Comparison of ENCODE assay signal across 12 cellular contexts in the genomic region with DNA sequence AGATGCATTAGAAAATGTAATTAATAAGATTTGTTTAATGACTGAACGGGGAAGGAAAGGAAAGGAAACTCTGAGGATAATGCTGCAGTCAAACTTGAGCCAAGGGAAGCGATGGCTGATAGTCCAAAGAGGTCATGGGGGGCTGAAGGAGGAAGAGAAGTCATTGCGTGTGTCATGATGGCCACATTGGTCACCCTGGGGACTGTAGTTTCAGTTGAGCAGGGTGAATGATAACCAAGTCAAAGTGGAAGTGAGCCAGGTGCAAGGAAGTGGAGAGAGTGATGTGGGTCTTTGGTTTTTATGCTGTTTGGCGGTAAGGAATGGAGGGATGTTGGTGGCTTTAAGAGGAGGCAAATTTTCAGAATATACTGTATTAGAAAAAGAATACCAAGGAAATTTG. TPM values are rescaled to one million over a fixed set of nuclear protein-coding genes. Genes with fewer than 3 reads are reported as not detected.
A peak's percentile ranks its signal among the peaks of the same experiment; 100 is the strongest.
DNase-seq lines count a peak whose midpoint lies in the region; ATAC-seq, FAIRE-seq and TF ChIP-seq lines count a peak whose summit lies in the region.
"Had no signal": no experiment of that assay in that cellular context is flagged by ENCODE, and none has a peak within 500 bp of the region (broad histone marks: within the 10 kb centered on the region; RNA-seq: fewer than 3 reads in every experiment).

No MANE protein-coding gene starts in this region.

- no peak for TF ChIP-seq CTCF in activated CD8-positive, alpha-beta T cell treated with anti-CD3 and anti-CD28 coated beads for 36 hours (IDR thresholded peaks at IDR 0.05)
- TF ChIP-seq CTCF in gastroesophageal sphincter (IDR thresholded peaks at IDR 0.05), result no peak
- TF ChIP-seq CTCF in CD4-positive, alpha-beta T cell (IDR thresholded peaks at IDR 0.05), result no peak

- H3K4me3 Mint-ChIP-seq in activated CD8-positive, alpha-beta T cell treated with anti-CD3 and anti-CD28 coated beads for 36 hours, result no peak overlapping the region
- H3K4me3 Mint-ChIP-seq in CD4-positive, alpha-beta T cell, result no peak overlapping the region

- H3K27me3 Mint-ChIP-seq in activated CD8-positive, alpha-beta T cell treated with anti-CD3 and anti-CD28 coated beads for 36 hours, result no peaks in the 10 kb centered on the region
- no peaks in the 10 kb centered on the region for H3K27me3 Mint-ChIP-seq in CD4-positive, alpha-beta T cell

- H3K4me3 ChIP-seq in gastroesophageal sphincter, result no peak overlapping the region

- 68 to 94% methylated on average over 4 of the region's 4 CpGs for WGBS in gastroesophageal sphincter (ENCODE audit: low coverage in 1 of 2), 2 donors

- peak; percentile 88 for FAIRE-seq in GM12892 (lab: Jason Lieb, UNC)
- FAIRE-seq: islet of Langerhans had no signal

- peaks cover 6% of the 10 kb centered on the region for H3K36me3 Mint-ChIP-seq in activated CD8-positive, alpha-beta T cell treated with anti-CD3 and anti-CD28 coated beads for 36 hours (ENCODE audit: low read depth)
- no peaks in the 10 kb centered on the region for H3K36me3 Mint-ChIP-seq in CD4-positive, alpha-beta T cell (ENCODE audit: low read depth)

- POLR2A ChIA-PET in activated CD8-positive, alpha-beta T cell treated with anti-CD3 and anti-CD28 coated beads for 36 hours (lab: Charles Lee), result no interaction called here
- POLR2A ChIA-PET in CD4-positive, alpha-beta T cell (lab: Charles Lee), result no interaction called here

- H3K9me3 Mint-ChIP-seq in activated CD8-positive, alpha-beta T cell treated with anti-CD3 and anti-CD28 coated beads for 36 hours, result no peaks in the 10 kb centered on the region
- H3K9me3 Mint-ChIP-seq in CD4-positive, alpha-beta T cell, result no peaks in the 10 kb centered on the region

- no peaks in the 10 kb centered on the region for H3K27me3 ChIP-seq in gastroesophageal sphincter
- no peaks in the 10 kb centered on the region for H3K27me3 ChIP-seq in CD4-positive, alpha-beta T cell (ENCODE audit: control insufficient read depth, insufficient read depth, low read length)

- CTCF ChIA-PET in activated CD8-positive, alpha-beta T cell treated with anti-CD3 and anti-CD28 coated beads for 36 hours (lab: Charles Lee), result interaction anchor here (1.4 kb wide), 1 partner anchor 17 kb away, joined by 3 read pairs; no protein-coding TSS in a partner anchor
- CTCF ChIA-PET in CD4-positive, alpha-beta T cell (lab: Charles Lee), result no interaction called here

- intact Hi-C loops in activated CD8-positive, alpha-beta T cell treated with anti-CD3 and anti-CD28 coated beads for 36 hours (cut with micrococcal nuclease), result no loop called here
- intact Hi-C loops in CD4-positive, alpha-beta T cell (cut with DNase I, micrococcal nuclease), result no loop called here

- no peaks in the 10 kb centered on the region for H3K36me3 ChIP-seq in gastroesophageal sphincter
- H3K36me3 ChIP-seq: thoracic aorta had no signal

- TF ChIP-seq EP300 in gastroesophageal sphincter (IDR thresholded peaks at IDR 0.05), result no peak

- H3K4me1 ChIP-seq in gastroesophageal sphincter, result no peaks in the 10 kb centered on the region

- TF ChIP-seq POLR2A in GM12892 (IDR thresholded peaks at IDR 0.05; ENCODE audit: low read depth, low read length), result no peak
- TF ChIP-seq POLR2A in gastroesophageal sphincter (IDR thresholded peaks at IDR 0.05), result no peak

- no peaks in the 10 kb centered on the region for H3K9me3 ChIP-seq in gastroesophageal sphincter
- no peaks in the 10 kb centered on the region for H3K9me3 ChIP-seq in CD4-positive, alpha-beta T cell (ENCODE audit: control insufficient read depth, low read length)
- H3K9me3 ChIP-seq: thoracic aorta had no signal

- DNase-seq in GM12892 (ENCODE audit: insufficient read length) (no peak), NCI-H2029 treated with DMSO at 0.1 percent for 48 hours (lab: John Stamatoyannopoulos, UW) (no peak)
- peak; percentile 21 for DNase-seq in activated CD8-positive, alpha-beta T cell treated with anti-CD3 and anti-CD28 coated beads for 36 hours
- DNase-seq in stimulated activated CD4-positive, alpha-beta T cell treated with anti-CD3 and anti-CD28 coated beads, Interleukin-4, amount 100 ng/mL, for 4 hours, result no peak
- no peak for DNase-seq in CD4-positive, alpha-beta T cell
- DNase-seq: DMS53 had no signal

- peaks cover 35% of the 10 kb centered on the region for H3K4me1 Mint-ChIP-seq in activated CD8-positive, alpha-beta T cell treated with anti-CD3 and anti-CD28 coated beads for 36 hours (ENCODE audit: low read depth)
- H3K4me1 Mint-ChIP-seq in CD4-positive, alpha-beta T cell (ENCODE audit: low read depth), result peaks cover 12% of the 10 kb centered on the region

- no peak overlapping the region for H3K27ac ChIP-seq in gastroesophageal sphincter
- H3K27ac ChIP-seq in CD4-positive, alpha-beta T cell (ENCODE audit: low read depth, low read length), result no peak overlapping the region

- ATAC-seq in GM19467 (IDR thresholded peaks at IDR 0.05; ENCODE audit: unreplicated experiment) (peak; percentile 83), HG03064 (IDR thresholded peaks at IDR 0.05; ENCODE audit: low read depth, unreplicated experiment) (peak; percentile 83), gastroesophageal sphincter (no peak)
- ATAC-seq in activated CD8-positive, alpha-beta T cell treated with anti-CD3 and anti-CD28 coated beads for 36 hours, result peak; percentile 73
- no peak for ATAC-seq in CD4-positive, alpha-beta T cell (ENCODE audit: poor library complexity)
- ATAC-seq: Panc1 had no signal

- no peak overlapping the region for H3K27ac Mint-ChIP-seq in activated CD8-positive, alpha-beta T cell treated with anti-CD3 and anti-CD28 coated beads for 36 hours
- H3K27ac Mint-ChIP-seq in CD4-positive, alpha-beta T cell, result no peak overlapping the region

RNA-seq across cellular contexts. Expression of a gene that starts 21.6 kb away (rescaled TPM):
- polyA plus RNA-seq in GM12892 (2012; ENCODE audit: missing spikeins), result 131 TPM
- 10 to 100 TPM; 62.0 to 66.9 TPM for total RNA-seq in activated CD8-positive, alpha-beta T cell treated with anti-CD3 and anti-CD28 coated beads for 36 hours
- total RNA-seq in gastroesophageal sphincter, result 1 to 10 TPM in 3 of 4 donors, not detected in 1; 1.9 to 4.3 (median 2.2) TPM
- total RNA-seq in CD4-positive, alpha-beta T cell, result 10 to 100 TPM; 16.7 to 17.0 TPM

Comparison
In these comparisons a context has a peak if more than half of its experiments do, and no peak if none do; other contexts are left out.
1. ATAC-seq: peak in GM19467 (single experiment), HG03064 (single experiment) and activated CD8-positive, alpha-beta T cell treated with anti-CD3 and anti-CD28 coated beads for 36 hours (single experiment); none in gastroesophageal sphincter (single experiment) and CD4-positive, alpha-beta T cell (single experiment).